34 cellular contexts compared by ENCODE assay signal in the genomic region with DNA sequence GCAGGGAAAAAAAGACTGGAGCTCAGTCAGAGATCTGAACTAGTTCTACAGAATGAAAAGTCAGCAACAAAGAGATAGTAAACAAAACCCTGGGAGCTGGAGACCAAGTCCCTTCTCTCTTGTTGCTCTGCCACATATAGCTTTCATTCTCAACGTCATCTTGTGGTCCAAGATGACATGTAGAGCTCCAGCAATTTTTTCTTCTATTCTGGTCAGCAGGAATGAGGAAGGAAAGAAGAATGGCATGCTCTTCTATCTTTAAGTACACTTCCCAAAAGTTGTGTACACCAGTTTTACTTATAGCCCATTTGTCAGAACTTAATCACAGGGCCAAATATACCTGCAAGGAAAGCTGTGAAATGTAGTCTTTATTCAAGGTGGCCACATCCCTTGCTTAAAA. TPM values are rescaled to one million over a fixed set of nuclear protein-coding genes. Genes with fewer than 3 reads are reported as not detected.
"Had no signal": no experiment of that assay in that cellular context is flagged by ENCODE, and none has a peak within 500 bp of the region (broad histone marks: within the 10 kb centered on the region; RNA-seq: fewer than 3 reads in every experiment).

No MANE protein-coding gene starts in this region.

- H3K4me1 Mint-ChIP-seq: activated CD4-positive, alpha-beta T cell treated with anti-CD3 and anti-CD28 coated beads, Interleukin-2, amount 10 ng/mL, durations not matched to agents 24 days and 14 days; activated naive CD4-positive, alpha-beta T cell treated with anti-CD3 and anti-CD28 coated beads, Interleukin-2, amount 50 U/mL, for 24 hours; activated naive CD8-positive, alpha-beta T cell treated with anti-CD3 and anti-CD28 coated beads, Interleukin-2, amount 10 ng/mL, durations not matched to agents 7 days and 5 days had no signal

- H3K27me3 Mint-ChIP-seq: activated naive CD4-positive, alpha-beta T cell treated with anti-CD3 and anti-CD28 coated beads, Interleukin-2, amount 50 U/mL, for 24 hours had no signal

- H3K36me3 ChIP-seq: ascending aorta, breast epithelium, SJSA1 had no signal

- DNase-seq: activated CD4-positive, alpha-beta T cell treated with anti-CD3 and anti-CD28 coated beads, Interleukin-2, amount 10 ng/mL, durations not matched to agents 24 days and 14 days; activated CD4-positive, alpha-beta T cell treated with anti-CD3 and anti-CD28 coated beads, Interleukin-2, amount 50 U/mL, for 4 hours; activated CD8-positive, alpha-beta T cell treated with anti-CD3 and anti-CD28 coated beads, Interleukin-2, amount 10 ng/mL, durations not matched to agents 7 days and 5 days; activated gamma-delta T cell; activated naive CD4-positive, alpha-beta T cell treated with Interleukin-2 at 50 U/mL for 16 hours; activated naive CD8-positive, alpha-beta T cell treated with anti-CD3 and anti-CD28 coated beads, Interleukin-2, amount 10 ng/mL, durations not matched to agents 7 days and 5 days; activated T-cell treated with anti-CD3 and anti-CD28 coated beads, Interleukin-2, amount 50 U/mL, for 24 hours; amygdala; body of pancreas; KG1; MM.1S; NCI-H1048; NCI-H1105 treated with DMSO at 0.1 percent for 48 hours; NCI-H1436; NCI-H1694; NCI-H1930; NCI-H2081 treated with DMSO at 0.1 percent for 48 hours; NCI-H345; NCI-H524 treated with DMSO at 0.1 percent for 48 hours; SHP77 treated with DMSO at 0.1 percent for 48 hours; SW 1271; T1000 had no signal

- H3K27ac Mint-ChIP-seq: activated CD4-positive, alpha-beta T cell treated with anti-CD3 and anti-CD28 coated beads, Interleukin-2, amount 10 ng/mL, durations not matched to agents 24 days and 14 days; activated CD8-positive, alpha-beta T cell treated with anti-CD3 and anti-CD28 coated beads, Interleukin-2, amount 10 ng/mL, durations not matched to agents 7 days and 5 days; activated naive CD4-positive, alpha-beta T cell treated with anti-CD3 and anti-CD28 coated beads, Interleukin-2, amount 50 U/mL, for 24 hours; activated naive CD8-positive, alpha-beta T cell treated with anti-CD3 and anti-CD28 coated beads, Interleukin-2, amount 10 ng/mL, durations not matched to agents 7 days and 5 days; activated T-cell treated with anti-CD3 and anti-CD28 coated beads, Interleukin-2, amount 50 U/mL, for 24 hours; activated T-helper 2 cell treated with anti-CD3 and anti-CD28 coated beads, Interferon-gamma antibody, Interleukin-2, Interleukin-4, amounts not matched to agents 10 μg/mL and 5 μg/mL and 100 μg/mL, durations not matched to agents 14 hours and 24 hours and 36 hours had no signal

- H3K4me1 ChIP-seq: ascending aorta, body of pancreas, breast epithelium, SJSA1 had no signal

- H3K4me3 ChIP-seq: ascending aorta, body of pancreas, breast epithelium, SJSA1 had no signal

- H3K9me3 ChIP-seq: ascending aorta, body of pancreas, breast epithelium, SJSA1 had no signal

- ATAC-seq: activated CD8-positive, alpha-beta T cell treated with anti-CD3 and anti-CD28 coated beads, Interleukin-2, amount 10 ng/mL, durations not matched to agents 7 days and 5 days; body of pancreas; Panc1; SK-N-SH treated with all-trans-retinoic acid at 6 μM for 48 hours had no signal

- H3K9me3 Mint-ChIP-seq: activated CD4-positive, alpha-beta T cell treated with anti-CD3 and anti-CD28 coated beads, Interleukin-2, amount 10 ng/mL, durations not matched to agents 24 days and 14 days; activated naive CD4-positive, alpha-beta T cell treated with anti-CD3 and anti-CD28 coated beads, Interleukin-2, amount 50 U/mL, for 24 hours; activated naive CD8-positive, alpha-beta T cell treated with anti-CD3 and anti-CD28 coated beads, Interleukin-2, amount 10 ng/mL, durations not matched to agents 7 days and 5 days; activated T-cell treated with anti-CD3 and anti-CD28 coated beads, Interleukin-2, amount 50 U/mL, for 24 hours; activated T-helper 2 cell treated with anti-CD3 and anti-CD28 coated beads, Interferon-gamma antibody, Interleukin-2, Interleukin-4, amounts not matched to agents 10 μg/mL and 5 μg/mL and 100 μg/mL, durations not matched to agents 14 hours and 24 hours and 36 hours had no signal

- H3K36me3 Mint-ChIP-seq: activated naive CD4-positive, alpha-beta T cell treated with anti-CD3 and anti-CD28 coated beads, Interleukin-2, amount 50 U/mL, for 24 hours; activated naive CD8-positive, alpha-beta T cell treated with anti-CD3 and anti-CD28 coated beads, Interleukin-2, amount 10 ng/mL, durations not matched to agents 7 days and 5 days had no signal

- H3K27ac ChIP-seq: ascending aorta, body of pancreas, breast epithelium, SJSA1 had no signal

- H3K4me3 Mint-ChIP-seq: activated CD4-positive, alpha-beta T cell treated with anti-CD3 and anti-CD28 coated beads, Interleukin-2, amount 10 ng/mL, durations not matched to agents 24 days and 14 days; activated CD8-positive, alpha-beta T cell treated with anti-CD3 and anti-CD28 coated beads, Interleukin-2, amount 10 ng/mL, durations not matched to agents 7 days and 5 days; activated naive CD4-positive, alpha-beta T cell treated with anti-CD3 and anti-CD28 coated beads, Interleukin-2, amount 50 U/mL, for 24 hours; activated naive CD8-positive, alpha-beta T cell treated with anti-CD3 and anti-CD28 coated beads, Interleukin-2, amount 10 ng/mL, durations not matched to agents 7 days and 5 days; activated T-cell treated with anti-CD3 and anti-CD28 coated beads, Interleukin-2, amount 50 U/mL, for 24 hours had no signal

- H3K27me3 ChIP-seq: ascending aorta, body of pancreas, SJSA1 had no signal

RNA-seq across cellular contexts. Expression of a gene that starts 45.8 kb away (rescaled TPM):
- total RNA-seq: activated CD4-positive, alpha-beta T cell treated with anti-CD3 and anti-CD28 coated beads, Interleukin-2, amount 10 ng/mL, durations not matched to agents 24 days and 14 days; activated CD8-positive, alpha-beta T cell treated with anti-CD3 and anti-CD28 coated beads, Interleukin-2, amount 10 ng/mL, durations not matched to agents 7 days and 5 days; activated naive CD8-positive, alpha-beta T cell treated with anti-CD3 and anti-CD28 coated beads, Interleukin-2, amount 10 ng/mL, durations not matched to agents 7 days and 5 days; activated T-helper 2 cell treated with anti-CD3 and anti-CD28 coated beads, Interferon-gamma antibody, Interleukin-2, Interleukin-4, amounts not matched to agents 10 μg/mL and 5 μg/mL and 100 μg/mL, durations not matched to agents 14 hours and 24 hours and 36 hours; ascending aorta; body of pancreas; breast epithelium; LHCN-M2; NCI-H460; RPMI7951; SJSA1; T-helper 1 cell treated with Interleukin-12 subunit alpha and Interleukin-12 subunit beta and Interleukin-4 antibody, amounts not matched to agents 30 ng/mL and 1 ng/mL, for 36 hours; T-helper 2 cell treated with Interferon-gamma antibody and Interleukin-4, amounts not matched to agents 100 ng/mL and 5 ng/mL, for 36 hours had no signal
